ENCODE assay signal across 31 cellular contexts in genomic region chr5:132816083-132816482, GRCh38. TPM values are rescaled to one million over a fixed set of nuclear protein-coding genes. Genes with fewer than 3 reads are reported as not detected.
"Had no signal": no experiment of that assay in that cellular context is flagged by ENCODE, and none has a peak within 500 bp of the region (broad histone marks: within the 10 kb centered on the region; RNA-seq: fewer than 3 reads in every experiment).

No MANE protein-coding gene starts in this region.

- H3K4me3 ChIP-seq: ascending aorta, breast epithelium, cardiac muscle cell, colonic mucosa, esophagus muscularis mucosa, gastrocnemius medialis, heart left ventricle had no signal

- H3K4me3 Mint-ChIP-seq: activated CD4-positive, alpha-beta memory T cell treated with anti-CD3 and anti-CD28 coated beads, Interleukin-2, amount 10 ng/mL, durations not matched to agents 7 days and 5 days; activated CD4-positive, alpha-beta T cell treated with anti-CD3 and anti-CD28 coated beads for 36 hours; activated CD4-positive, alpha-beta T cell treated with anti-CD3 and anti-CD28 coated beads, Interleukin-2, amount 10 ng/mL, durations not matched to agents 24 days and 14 days; activated naive CD4-positive, alpha-beta T cell treated with anti-CD3 and anti-CD28 coated beads for 36 hours; activated naive CD8-positive, alpha-beta T cell treated with anti-CD3 and anti-CD28 coated beads, Interleukin-2, amount 10 ng/mL, durations not matched to agents 7 days and 5 days; activated T-cell treated with anti-CD3 and anti-CD28 coated beads, Interleukin-2, amount 50 U/mL, for 4 hours; activated T-helper 17 cell treated with anti-CD3 and anti-CD28 coated beads, Interleukin-2, amount 50 U/mL, for 72 hours; endodermal cell had no signal

- DNase-seq: activated CD4-positive, alpha-beta memory T cell treated with anti-CD3 and anti-CD28 coated beads, Interleukin-2, amount 10 ng/mL, durations not matched to agents 7 days and 5 days; activated CD4-positive, alpha-beta T cell treated with anti-CD3 and anti-CD28 coated beads for 36 hours; activated CD4-positive, alpha-beta T cell treated with anti-CD3 and anti-CD28 coated beads, Interleukin-2, amount 10 ng/mL, durations not matched to agents 24 days and 14 days; activated CD4-positive, alpha-beta T cell treated with anti-CD3 and anti-CD28 coated beads, Interleukin-2, amount 50 U/mL, for 4 hours; activated CD4-positive, CD25-positive, alpha-beta regulatory T cell; activated CD4-positive, CD25-positive, alpha-beta regulatory T cell treated with anti-CD3 and anti-CD28 coated beads, Interleukin-2, amount 50 U/mL, for 72 hours; activated CD8-positive, alpha-beta memory T cell treated with anti-CD3 and anti-CD28 coated beads for 24 hours; activated effector memory CD4-positive, alpha-beta T cell treated with Interleukin-2 at 50 U/mL for 16 hours; activated gamma-delta T cell treated with Interleukin-2 at 50 U/mL for 16 hours; activated naive CD4-positive, alpha-beta T cell treated with anti-CD3 and anti-CD28 coated beads for 36 hours; activated naive CD8-positive, alpha-beta T cell treated with anti-CD3 and anti-CD28 coated beads, Interleukin-2, amount 10 ng/mL, durations not matched to agents 7 days and 5 days; activated T-cell treated with anti-CD3 and anti-CD28 coated beads, Interleukin-2, amount 50 U/mL, for 4 hours; central memory CD4-positive, alpha-beta T cell; cerebellar nuclear complex; colonic mucosa; effector memory CD4-positive, alpha-beta T cell; endodermal cell; erythroblast; foreskin keratinocyte; gastrocnemius medialis; glutamatergic neuron; heart left ventricle; T-helper 2 cell had no signal

- H3K36me3 ChIP-seq: ascending aorta, breast epithelium, cardiac muscle cell, colonic mucosa, esophagus muscularis mucosa, gastrocnemius medialis, heart left ventricle had no signal

- H3K27ac Mint-ChIP-seq: activated CD4-positive, alpha-beta memory T cell treated with anti-CD3 and anti-CD28 coated beads, Interleukin-2, amount 10 ng/mL, durations not matched to agents 7 days and 5 days; activated CD4-positive, alpha-beta T cell treated with anti-CD3 and anti-CD28 coated beads for 36 hours; activated CD4-positive, alpha-beta T cell treated with anti-CD3 and anti-CD28 coated beads, Interleukin-2, amount 10 ng/mL, durations not matched to agents 24 days and 14 days; activated naive CD4-positive, alpha-beta T cell treated with anti-CD3 and anti-CD28 coated beads for 36 hours; activated naive CD4-positive, alpha-beta T cell treated with anti-CD3 and anti-CD28 coated beads, Interleukin-2, amount 50 U/mL, for 72 hours; activated naive CD8-positive, alpha-beta T cell treated with anti-CD3 and anti-CD28 coated beads, Interleukin-2, amount 10 ng/mL, durations not matched to agents 7 days and 5 days; activated T-helper 17 cell treated with anti-CD3 and anti-CD28 coated beads, Interleukin-2, amount 50 U/mL, for 72 hours; endodermal cell had no signal

- H3K4me1 ChIP-seq: breast epithelium, colonic mucosa, foreskin keratinocyte had no signal

- H3K9me3 Mint-ChIP-seq: activated CD4-positive, alpha-beta memory T cell treated with anti-CD3 and anti-CD28 coated beads, Interleukin-2, amount 10 ng/mL, durations not matched to agents 7 days and 5 days; activated CD4-positive, alpha-beta T cell treated with anti-CD3 and anti-CD28 coated beads, Interleukin-2, amount 10 ng/mL, durations not matched to agents 24 days and 14 days; activated naive CD4-positive, alpha-beta T cell treated with anti-CD3 and anti-CD28 coated beads for 36 hours; activated naive CD4-positive, alpha-beta T cell treated with anti-CD3 and anti-CD28 coated beads, Interleukin-2, amount 50 U/mL, for 72 hours; activated naive CD8-positive, alpha-beta T cell treated with anti-CD3 and anti-CD28 coated beads, Interleukin-2, amount 10 ng/mL, durations not matched to agents 7 days and 5 days; activated T-cell treated with anti-CD3 and anti-CD28 coated beads, Interleukin-2, amount 50 U/mL, for 4 hours; activated T-helper 17 cell treated with anti-CD3 and anti-CD28 coated beads, Interleukin-2, amount 50 U/mL, for 72 hours had no signal

- H3K9me3 ChIP-seq: ascending aorta, breast epithelium, colonic mucosa, esophagus muscularis mucosa, gastrocnemius medialis, heart left ventricle had no signal

- H3K36me3 Mint-ChIP-seq: activated naive CD8-positive, alpha-beta T cell treated with anti-CD3 and anti-CD28 coated beads, Interleukin-2, amount 10 ng/mL, durations not matched to agents 7 days and 5 days; brain had no signal

- H3K27ac ChIP-seq: ascending aorta, breast epithelium, cardiac muscle cell, colonic mucosa, esophagus muscularis mucosa, foreskin keratinocyte, gastrocnemius medialis, heart left ventricle had no signal

RNA-seq across cellular contexts. Expression of gene SOWAHA, which starts 3.0 kb away (rescaled TPM):
- total RNA-seq: activated CD4-positive, alpha-beta memory T cell treated with anti-CD3 and anti-CD28 coated beads, Interleukin-2, amount 10 ng/mL, durations not matched to agents 7 days and 5 days; activated naive CD4-positive, alpha-beta T cell treated with anti-CD3 and anti-CD28 coated beads for 36 hours; activated naive CD4-positive, alpha-beta T cell treated with anti-CD3 and anti-CD28 coated beads, Interleukin-2, amount 50 U/mL, for 72 hours; activated naive CD8-positive, alpha-beta T cell treated with anti-CD3 and anti-CD28 coated beads, Interleukin-2, amount 10 ng/mL, durations not matched to agents 7 days and 5 days; activated T-helper 17 cell treated with anti-CD3 and anti-CD28 coated beads, Interleukin-2, amount 50 U/mL, for 72 hours; ascending aorta; cardiac muscle cell; dermis microvascular lymphatic vessel endothelial cell had no signal
- polyA plus RNA-seq: cardiac muscle cell, foreskin keratinocyte had no signal

RNA-seq across cellular contexts. Expression of gene GDF9, which starts 50.2 kb away (rescaled TPM):
- total RNA-seq: ascending aorta had no signal
